In the genomic region with DNA sequence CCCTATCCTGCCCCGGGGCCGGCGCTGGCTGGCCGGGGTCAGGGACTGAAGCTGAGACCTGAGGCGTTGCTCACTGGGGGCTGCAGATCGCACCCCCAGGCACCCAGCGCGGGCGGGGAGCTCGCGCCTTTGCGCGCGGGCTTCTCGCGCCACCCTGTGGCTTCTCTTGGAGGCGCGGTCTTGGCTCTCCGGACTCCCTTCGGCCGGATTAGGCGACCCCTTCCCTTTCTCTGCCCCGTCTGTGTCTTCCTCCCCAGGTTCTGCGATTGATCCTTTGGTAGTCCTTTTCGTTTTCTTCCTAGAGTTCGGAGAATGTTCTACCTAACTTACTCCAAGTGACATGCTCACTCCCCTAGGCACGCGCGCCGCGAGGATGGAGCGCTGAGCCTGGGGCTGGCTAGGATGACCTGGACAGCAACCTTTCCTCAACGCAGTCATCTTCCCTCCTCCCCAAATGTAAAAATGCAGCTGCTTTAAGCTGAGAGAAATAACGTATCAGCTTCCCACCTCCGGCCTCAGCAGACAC, we compare ENCODE assay signal across 9 cellular contexts. TPM values are rescaled to one million over a fixed set of nuclear protein-coding genes. Genes with fewer than 3 reads are reported as not detected.
DNase-seq lines count a peak whose midpoint lies in the region; ATAC-seq, FAIRE-seq and TF ChIP-seq lines count a peak whose summit lies in the region.
"Had no signal": no experiment of that assay in that cellular context is flagged by ENCODE, and none has a peak within 500 bp of the region (broad histone marks: within the 10 kb centered on the region; RNA-seq: fewer than 3 reads in every experiment).

No MANE protein-coding gene starts in this region.

- ATAC-seq in GM12878, result peak; percentile 84
- no peak for ATAC-seq in HG03520 (IDR thresholded peaks at IDR 0.05; ENCODE audit: unreplicated experiment)

- peak; percentile 80 for TF ChIP-seq RAD21 in GM12878 (IDR thresholded peaks at IDR 0.05; ENCODE audit: insufficient read depth, low read depth, low read length)

- TF ChIP-seq CTCF in GM12878 (IDR thresholded peaks at IDR 0.05 in 2 of 3, conservative IDR thresholded peaks at IDR 0.05 in 1 of 3; ENCODE audit: control insufficient read depth in 2 of 3, extremely low read depth in 1 of 3, insufficient read depth in 1 of 3, low read depth in 3 of 3, low read length in 3 of 3), result peak; percentile 63 to 91 (median 77)

- no peak for TF ChIP-seq EP300 in GM12878 (IDR thresholded peaks at IDR 0.05; ENCODE audit: borderline replicate concordance in 1 of 2, control insufficient read depth in 1 of 2, low read depth in 2 of 2, low read length in 2 of 2)

- intact Hi-C loops in GM12878 (cut with micrococcal nuclease; ENCODE audit: unreplicated experiment), result loop anchor here (1.0 kb wide), 4 partner anchors 21 to 171 kb away; no protein-coding TSS in a partner anchor

- H3K36me3 ChIP-seq in GM12878 (ENCODE audit: control insufficient read depth in 2 of 2, insufficient read depth in 2 of 2, low read length in 1 of 2), result no peaks in the 10 kb centered on the region

- H2AFZ ChIP-seq in GM12878 (ENCODE audit: control insufficient read depth, low read depth, low read length), result peak overlapping the region; percentile 46

- no TSS peak for BruUV-seq in GM12878 (replicated peaks; lab: Mats Ljungman, UMichigan)

- H3K27me3 ChIP-seq in GM12878 (replicated peaks in 1 of 2; ENCODE audit: control insufficient read depth in 2 of 2, insufficient read depth in 2 of 2, low read length in 1 of 2), result peaks cover 8 to 22% of the 10 kb centered on the region in 2 experiments

- RAD21 ChIA-PET in GM12878 (lab: Charles Lee; ENCODE audit: unreplicated experiment), result interaction anchor here (0.6 to 7.0 kb wide), 24 partner anchors 13 to 246 kb away, joined by 3 to 115 read pairs (median 4); partner anchors contain the start of genes ISG20L2, METTL25B, MRPL24 and PRCC

- DNase-seq in EH (ENCODE audit: low read depth) (peak; percentile 51), KBM-7 (peak; percentile 65), T-helper 2 cell (peak in 4 of 5 experiments; percentile 36 to 54 (median 41)), GM12878 (ENCODE audit: low read depth, low spot score) (no peak), SIG-M5 treated with dmso at 0.1 percent for 504 hours (lab: John Stamatoyannopoulos, UW; ENCODE audit: unreplicated experiment) (no peak)

- H3K79me2 ChIP-seq in GM12878 (ENCODE audit: control insufficient read depth, insufficient read depth, low read length), result no peaks in the 10 kb centered on the region

- POLR2A ChIA-PET in GM12878 (lab: Charles Lee), result interaction anchor here (0.6 to 1.7 kb wide), 6 partner anchors 22 to 134 kb away, joined by 3 to 9 read pairs (median 3); no protein-coding TSS in a partner anchor

- FAIRE-seq in GM12878 (lab: Jason Lieb, UNC), result no peak
- FAIRE-seq: colon had no signal

- 6% methylated on average over 35 of the region's 35 CpGs for WGBS in GM12878 (ENCODE audit: insufficient coverage, insufficient replicate concordance, low lambda C conversion rate, missing lambda C conversion rate)

- SMC1A ChIA-PET in GM12878 (lab: Charles Lee; ENCODE audit: uncharacterized antibody, unreplicated experiment), result interaction anchor here (0.9 to 7.6 kb wide), 24 partner anchors 8 to 233 kb away, joined by 3 to 123 read pairs (median 5); partner anchors contain the start of genes ISG20L2, METTL25B and MRPL24

- H3K9ac ChIP-seq in GM12878 (ENCODE audit: control insufficient read depth, insufficient read depth, low read length), result no peak overlapping the region

- no peak for TF ChIP-seq POLR2A in GM12878 (IDR thresholded peaks at IDR 0.05; ENCODE audit: low read depth, low read length)

- H3K4me1 ChIP-seq in GM12878 (ENCODE audit: control insufficient read depth, insufficient read depth, low read length), result peaks cover 26% of the 10 kb centered on the region

- no peaks in the 10 kb centered on the region for H3K9me3 ChIP-seq in GM12878 (replicated peaks; ENCODE audit: control insufficient read depth, insufficient read depth, low read length)
- H3K9me3 ChIP-seq in iPS-18c (ENCODE audit: control insufficient read depth, insufficient read depth, low read length), result no peaks in the 10 kb centered on the region

- in situ Hi-C loops in KBM-7 (cut with MboI; ENCODE audit: low pct_unique_long_range_greater_than_20kb, low sequenced_read_pairs) (no loop called here), GM12878 (cut with MboI) (loop anchor here (5.0 kb wide), 2 partner anchors 58 to 173 kb away; no protein-coding TSS in a partner anchor)

- no peaks in the 10 kb centered on the region for H4K20me1 ChIP-seq in GM12878 (ENCODE audit: control insufficient read depth, insufficient read depth)

- no peak overlapping the region for H3K27ac ChIP-seq in GM12878 (ENCODE audit: control insufficient read depth, insufficient read depth)
- no peak overlapping the region for H3K27ac ChIP-seq in skin epidermis

- CTCF ChIA-PET in GM12878 (lab: Yijun Ruan, JAX), result interaction anchor here (0.6 to 9.4 kb wide), 51 partner anchors 10 to 296 kb away, joined by 3 to 248 read pairs (median 5); partner anchors contain the start of genes CRABP2, ISG20L2, METTL25B and MRPL24

- H3K4me3 ChIP-seq in GM12878 (peak overlapping the region; percentile 53; the same call in 1 of the 2 replicates), iPS-18c (ENCODE audit: insufficient read depth, low read depth, low read length) (peak overlapping the region; percentile 55), skin epidermis (peak overlapping the region; percentile 3 to 33 (median 23))

- H3K4me2 ChIP-seq in GM12878 (ENCODE audit: control insufficient read depth, insufficient read depth), result peak overlapping the region; percentile 85

RNA-seq across cellular contexts. Expression of gene NTRK1, which starts 0.5 kb away (rescaled TPM):
- not detected in 2 replicates for total RNA-seq in GM12878 (2013; cell fraction: nucleolus; rRNA removed)
- 0.16 and 0.56 TPM in 2 replicates for total RNA-seq in GM12878 (2014; rRNA removed)
- total RNA-seq in GM12878 (2014; rRNA removed; fragmentation: Illumina TruSeq; extraction: Trizol), result not detected in 2 replicates
- total RNA-seq in GM12878 (2021), result 0.19 TPM in 1 of 2 replicates, not detected in the other
- not detected for polyA plus RNA-seq in GM12878 (2011; ENCODE audit: low read depth)
- polyA plus RNA-seq in GM12878 (2011; rRNA removed), result 0.07 and 0.10 TPM in 2 replicates
- polyA plus RNA-seq in GM12878 (2011; cell fraction: cytosol; rRNA removed), result 0.19 and 0.20 TPM in 2 replicates
- 0.83 and 1.3 TPM in 2 replicates for polyA plus RNA-seq in GM12878 (2011; cell fraction: nucleus; rRNA removed)
- not detected in 2 replicates for polyA plus RNA-seq in GM12878 (2012)
- not detected in 2 replicates for polyA plus RNA-seq in GM12878 (2014; fragmentation: Illumina TruSeq; extraction: Trizol)
- not detected for polyA plus RNA-seq in GM12878 (2014; fragmentation: Nextera tagmentation; extraction: Ambion mirVana)
- polyA plus RNA-seq in GM12878 (2014; rRNA removed), result 0.08 TPM in 1 of 2 replicates, not detected in the other
- under 1 TPM in 1 of 2 experiments, not detected in 1; 0.40 TPM for polyA plus RNA-seq in GM12878 (2016; fragmentation: Nextera tagmentation; extraction: Ambion mirVana)
- polyA minus RNA-seq in GM12878 (2011; rRNA and poly(A)+ RNA removed), result 0.15 and 0.22 TPM in 2 replicates
- not detected in 2 replicates for polyA minus RNA-seq in GM12878 (2011; cell fraction: cytosol; rRNA and poly(A)+ RNA removed)
- polyA minus RNA-seq in GM12878 (2011; cell fraction: nucleus; rRNA and poly(A)+ RNA removed), result 0.24 TPM in 1 of 2 replicates, not detected in the other

RNA-seq across cellular contexts. Expression of gene INSRR, which starts 1.3 kb away (rescaled TPM):
- not detected in 2 replicates for total RNA-seq in GM12878 (2013; cell fraction: nucleolus; rRNA removed)
- not detected in 2 replicates for total RNA-seq in GM12878 (2014; rRNA removed)
- total RNA-seq in GM12878 (2014; rRNA removed; fragmentation: Illumina TruSeq; extraction: Trizol), result not detected in 2 replicates
- not detected in 2 replicates for total RNA-seq in GM12878 (2021)
- not detected for polyA plus RNA-seq in GM12878 (2011; ENCODE audit: low read depth)
- 0.01 TPM in 1 of 2 replicates, not detected in the other for polyA plus RNA-seq in GM12878 (2011; rRNA removed)
- not detected in 2 replicates for polyA plus RNA-seq in GM12878 (2011; cell fraction: cytosol; rRNA removed)
- 0.10 and 0.16 TPM in 2 replicates for polyA plus RNA-seq in GM12878 (2011; cell fraction: nucleus; rRNA removed)
- polyA plus RNA-seq in GM12878 (2012), result not detected in 2 replicates
- polyA plus RNA-seq in GM12878 (2014; fragmentation: Illumina TruSeq; extraction: Trizol), result not detected in 2 replicates
- not detected for polyA plus RNA-seq in GM12878 (2014; fragmentation: Nextera tagmentation; extraction: Ambion mirVana)
- not detected in 2 replicates for polyA plus RNA-seq in GM12878 (2014; rRNA removed)
- not detected for polyA plus RNA-seq in GM12878 (2016; fragmentation: Nextera tagmentation; extraction: Ambion mirVana)
- polyA minus RNA-seq in GM12878 (2011; rRNA and poly(A)+ RNA removed), result 0.05 TPM in 1 of 2 replicates, not detected in the other
- polyA minus RNA-seq in GM12878 (2011; cell fraction: cytosol; rRNA and poly(A)+ RNA removed), result not detected in 2 replicates
- under 0.01 and 0.10 TPM in 2 replicates for polyA minus RNA-seq in GM12878 (2011; cell fraction: nucleus; rRNA and poly(A)+ RNA removed)

RNA-seq across cellular contexts. Expression of gene PEAR1, which starts 33.3 kb away (rescaled TPM):
- total RNA-seq in GM12878 (2013; cell fraction: nucleolus; rRNA removed), result not detected in 2 replicates
- total RNA-seq in GM12878 (2014; rRNA removed) (under 0.01 TPM in 1 of 2 replicates, not detected in the other), GM12878 (2014; rRNA removed; fragmentation: Illumina TruSeq; extraction: Trizol) (not detected in 2 replicates), GM12878 (2021) (not detected in 2 replicates)
- not detected for polyA plus RNA-seq in GM12878 (2011; ENCODE audit: low read depth)
- polyA plus RNA-seq in GM12878 (2011; rRNA removed) (not detected in 2 replicates), GM12878 (2014; fragmentation: Illumina TruSeq; extraction: Trizol) (not detected in 2 replicates), GM12878 (2014; fragmentation: Nextera tagmentation; extraction: Ambion mirVana) (not detected), GM12878 (2014; rRNA removed) (not detected in 2 replicates), GM12878 (2016; fragmentation: Nextera tagmentation; extraction: Ambion mirVana) (not detected)
- polyA plus RNA-seq in GM12878 (2011; cell fraction: cytosol; rRNA removed), result 0.02 TPM in 1 of 2 replicates, not detected in the other
- polyA plus RNA-seq in GM12878 (2011; cell fraction: nucleus; rRNA removed), result 0.06 and 0.09 TPM in 2 replicates
- 0.04 and 0.05 TPM in 2 replicates for polyA plus RNA-seq in GM12878 (2012)
- polyA minus RNA-seq in GM12878 (2011; rRNA and poly(A)+ RNA removed), result not detected in 2 replicates
- not detected in 2 replicates for polyA minus RNA-seq in GM12878 (2011; cell fraction: cytosol; rRNA and poly(A)+ RNA removed)
- polyA minus RNA-seq in GM12878 (2011; cell fraction: nucleus; rRNA and poly(A)+ RNA removed), result not detected in 2 replicates

RNA-seq across cellular contexts. Expression of gene SH2D2A, which starts 43.5 kb away (rescaled TPM):
- total RNA-seq in GM12878 (2013; cell fraction: nucleolus; rRNA removed), result 22.4 and 23.9 TPM in 2 replicates
- 9.9 and 11.4 TPM in 2 replicates for total RNA-seq in GM12878 (2014; rRNA removed)
- total RNA-seq in GM12878 (2014; rRNA removed; fragmentation: Illumina TruSeq; extraction: Trizol), result 4.6 and 5.4 TPM in 2 replicates
- total RNA-seq in GM12878 (2021), result 15.9 and 17.4 TPM in 2 replicates
- polyA plus RNA-seq in GM12878 (2011; ENCODE audit: low read depth), result 1.8 TPM
- polyA plus RNA-seq in GM12878 (2011; rRNA removed), result 3.7 and 9.7 TPM in 2 replicates
- 11.4 and 13.8 TPM in 2 replicates for polyA plus RNA-seq in GM12878 (2011; cell fraction: cytosol; rRNA removed)
- 23.0 and 23.7 TPM in 2 replicates for polyA plus RNA-seq in GM12878 (2011; cell fraction: nucleus; rRNA removed)
- polyA plus RNA-seq in GM12878 (2012), result 3.4 and 5.8 TPM in 2 replicates
- 2.2 and 4.4 TPM in 2 replicates for polyA plus RNA-seq in GM12878 (2014; fragmentation: Illumina TruSeq; extraction: Trizol)
- polyA plus RNA-seq in GM12878 (2014; fragmentation: Nextera tagmentation; extraction: Ambion mirVana), result 1 to 10 TPM in 1 of 2 experiments, under 1 TPM in 1; 0.72 to 1.8 TPM
- 10.7 and 11.6 TPM in 2 replicates for polyA plus RNA-seq in GM12878 (2014; rRNA removed)
- 1 to 10 TPM; 6.5 to 7.4 TPM for polyA plus RNA-seq in GM12878 (2016; fragmentation: Nextera tagmentation; extraction: Ambion mirVana)
- 8.1 and 15.6 TPM in 2 replicates for polyA minus RNA-seq in GM12878 (2011; rRNA and poly(A)+ RNA removed)
- polyA minus RNA-seq in GM12878 (2011; cell fraction: cytosol; rRNA and poly(A)+ RNA removed), result 8.7 and 12.3 TPM in 2 replicates
- polyA minus RNA-seq in GM12878 (2011; cell fraction: nucleus; rRNA and poly(A)+ RNA removed), result 19.2 and 32.7 TPM in 2 replicates

Comparison
In these comparisons a context has a peak if more than half of its experiments do, and no peak if none do; other contexts are left out.
1. DNase-seq: peak in EH (single experiment), KBM-7 (single experiment) and T-helper 2 cell (4 of 5); none in GM12878 (single experiment) and SIG-M5 treated with dmso at 0.1 percent for 504 hours (single experiment).
2. Peak in every context shown above with its lines, with median percentiles within 50 percentile points of each other: H3K4me3 ChIP-seq.